20 cellular contexts compared by ENCODE assay signal in genomic region chr2:46706264-46706983, GRCh38. TPM values are rescaled to one million over a fixed set of nuclear protein-coding genes. Genes with fewer than 3 reads are reported as not detected.
DNase-seq lines count a peak whose midpoint lies in the region; ATAC-seq, FAIRE-seq and TF ChIP-seq lines count a peak whose summit lies in the region.
"Had no signal": no experiment of that assay in that cellular context is flagged by ENCODE, and none has a peak within 500 bp of the region (broad histone marks: within the 10 kb centered on the region; RNA-seq: fewer than 3 reads in every experiment).

No MANE protein-coding gene starts in this region.

- no peak for DNase-seq in K562 (ENCODE audit: extremely low read depth in 1 of 4, low spot score in 3 of 4)
- DNase-seq in mesendoderm, result peak; percentile 28
- no peak for DNase-seq in HEK293T (ENCODE audit: extremely low spot score)
- no peak for DNase-seq in UCSD-AML1 (lab: John Stamatoyannopoulos, UW; ENCODE audit: unreplicated experiment)
- DNase-seq in upper lobe of right lung, result no peak
- DNase-seq in aorta, result no peak
- DNase-seq: activated CD4-positive, alpha-beta T cell treated with anti-CD3 and anti-CD28 coated beads, Interleukin-2, amount 50 U/mL, for 4 hours; activated naive CD8-positive, alpha-beta T cell treated with anti-CD3 and anti-CD28 coated beads, Interleukin-2, amount 50 U/mL, for 24 hours; activated T-cell treated with anti-CD3 and anti-CD28 coated beads, Interleukin-2, amount 50 U/mL, for 72 hours; endodermal cell; GF-D8; immature natural killer cell; KBM-7; NCI-H1436 treated with DMSO at 0.1 percent for 48 hours; NCI-H345; SHP77 treated with DMSO at 0.1 percent for 48 hours; T1000; thyroid gland had no signal

- H2BK5ac ChIP-seq in mesendoderm (ENCODE audit: low read length), result no peak overlapping the region

- H3K27ac ChIP-seq in ACC112 (ENCODE audit: low read depth, low read length) (peak overlapping the region; percentile 80), K562 (ENCODE audit: extremely low read depth, low read depth, low read length) (no peak overlapping the region), mesendoderm (ENCODE audit: low read depth, low read length) (no peak overlapping the region), upper lobe of right lung (no peak overlapping the region), aorta (ENCODE audit: low read depth in 1 of 2, low read length in 2 of 2) (no peak overlapping the region)
- H3K27ac ChIP-seq: thyroid gland had no signal

- H2BK120ac ChIP-seq in mesendoderm (ENCODE audit: low read depth, low read length), result no peak overlapping the region

- peaks cover 7% of the 10 kb centered on the region for H3K36me3 ChIP-seq in ACC112 (ENCODE audit: insufficient read depth, low read length)
- no peaks in the 10 kb centered on the region for H3K36me3 ChIP-seq in Loucy (ENCODE audit: insufficient read depth, low read length)
- no peaks in the 10 kb centered on the region for H3K36me3 ChIP-seq in K562 (ENCODE audit: control insufficient read depth, insufficient read depth, low read length)
- H3K36me3 ChIP-seq in mesendoderm (ENCODE audit: control insufficient read depth, insufficient read depth, low read length), result no peaks in the 10 kb centered on the region
- no peaks in the 10 kb centered on the region for H3K36me3 ChIP-seq in upper lobe of right lung
- no peaks in the 10 kb centered on the region for H3K36me3 ChIP-seq in aorta (ENCODE audit: control insufficient read depth in 1 of 2, insufficient read depth in 2 of 2, low read length in 1 of 2)
- H3K36me3 ChIP-seq: thyroid gland had no signal

- TF ChIP-seq RAD21 in K562 (CRISPR knock-in tag; conservative IDR thresholded peaks at IDR 0.05 in 1 of 2, IDR thresholded peaks at IDR 0.05 in 1 of 2), result no peak

- no peak for TF ChIP-seq EP300 in K562 (IDR thresholded peaks at IDR 0.05; ENCODE audit: low read length)

- ATAC-seq in K562 (no peak), upper lobe of right lung (no peak), aorta (ENCODE audit: low FRiP score) (no peak)
- ATAC-seq: activated naive CD8-positive, alpha-beta T cell treated with anti-CD3 and anti-CD28 coated beads, Interleukin-2, amount 50 U/mL, for 24 hours; activated T-cell treated with anti-CD3 and anti-CD28 coated beads, Interleukin-2, amount 50 U/mL, for 72 hours had no signal

- H3K18ac ChIP-seq in mesendoderm (ENCODE audit: low read length), result no peak overlapping the region

- no peak overlapping the region for H2AK5ac ChIP-seq in mesendoderm (ENCODE audit: low read length)

- peaks cover 11% of the 10 kb centered on the region for H3K79me1 ChIP-seq in mesendoderm (ENCODE audit: low read length)

- TF ChIP-seq CTCF in Loucy (conservative IDR thresholded peaks at IDR 0.05; ENCODE audit: low read length) (no peak), K562 (IDR thresholded peaks at IDR 0.05 in 2 of 3, conservative IDR thresholded peaks at IDR 0.05 in 1 of 3; ENCODE audit: insufficient read depth in 2 of 3, low read depth in 1 of 3, low read length in 3 of 3) (no peak), upper lobe of right lung (IDR thresholded peaks at IDR 0.05) (no peak)

- H4K5ac ChIP-seq in mesendoderm (ENCODE audit: low read length), result no peak overlapping the region

- in situ Hi-C loops in K562 (cut with MboI), result no loop called here

- H3K4me1 ChIP-seq in ACC112 (ENCODE audit: control insufficient read depth, insufficient read depth, low read length, unreplicated experiment) (peaks cover 91% of the 10 kb centered on the region), Loucy (ENCODE audit: insufficient read depth, low read length, poor library complexity, severe bottlenecking) (peaks cover 60% of the 10 kb centered on the region), K562 (replicated peaks in 1 of 2; ENCODE audit: control insufficient read depth in 2 of 2, insufficient read depth in 2 of 2, low read length in 2 of 2) (no peaks in the 10 kb centered on the region; a peak in 2 of 5 replicates), mesendoderm (ENCODE audit: control insufficient read depth, low read depth, low read length) (peaks cover 3% of the 10 kb centered on the region), upper lobe of right lung (peaks cover 55% of the 10 kb centered on the region), aorta (ENCODE audit: control insufficient read depth in 1 of 2, insufficient read depth in 2 of 2, low read length in 2 of 2) (peaks cover 0 to 3% of the 10 kb centered on the region in 2 donors)

- H3K4ac ChIP-seq in mesendoderm (ENCODE audit: low read depth, low read length), result no peak overlapping the region

- no peak overlapping the region for H3K9ac ChIP-seq in Loucy (ENCODE audit: low read depth, low read length, poor library complexity, severe bottlenecking)
- H3K9ac ChIP-seq in K562 (ENCODE audit: insufficient read depth in 1 of 2, low read depth in 2 of 2, low read length in 2 of 2), result no peak overlapping the region
- no peak overlapping the region for H3K9ac ChIP-seq in mesendoderm (ENCODE audit: low read length)

- no peaks in the 10 kb centered on the region for H3K9me1 ChIP-seq in K562 (ENCODE audit: control insufficient read depth, insufficient read depth, low read length)

- peaks cover 99% of the 10 kb centered on the region for H3K79me2 ChIP-seq in ACC112 (ENCODE audit: control insufficient read depth, insufficient read depth, low read length, unreplicated experiment)
- peaks cover 92% of the 10 kb centered on the region for H3K79me2 ChIP-seq in Loucy (ENCODE audit: insufficient read depth, low read length)
- H3K79me2 ChIP-seq in K562 (ENCODE audit: control insufficient read depth, insufficient read depth, low read length), result peaks cover 81% of the 10 kb centered on the region
- H3K79me2 ChIP-seq in mesendoderm (ENCODE audit: control insufficient read depth, insufficient read depth, low read length), result peaks cover 29% of the 10 kb centered on the region

- no peak overlapping the region for H4K8ac ChIP-seq in mesendoderm (ENCODE audit: low read depth, low read length)

- no peaks in the 10 kb centered on the region for H3K9me2 ChIP-seq in Loucy (replicated peaks; ENCODE audit: low read depth, low read length)

- peaks cover 76% of the 10 kb centered on the region for H4K20me1 ChIP-seq in Loucy (ENCODE audit: insufficient read depth, low read length, poor library complexity, severe bottlenecking)
- no peaks in the 10 kb centered on the region; the same call in 1 of the 2 replicates for H4K20me1 ChIP-seq in K562 (replicated peaks; ENCODE audit: control insufficient read depth, insufficient read depth, low read length)

- CTCF ChIA-PET in K562 (lab: Yijun Ruan, JAX; ENCODE audit: low intra/inter-chr PET ratio), result no interaction called here
- CTCF ChIA-PET in HEK293T (lab: Yijun Ruan, JAX), result no interaction called here

- peak overlapping the region; percentile 97 for H3K4me3 ChIP-seq in ACC112 (ENCODE audit: low read depth, low read length)
- H3K4me3 ChIP-seq in Loucy (ENCODE audit: low read length, poor library complexity, severe bottlenecking), result no peak overlapping the region
- H3K4me3 ChIP-seq in K562, result no peak overlapping the region
- no peak overlapping the region for H3K4me3 ChIP-seq in mesendoderm (ENCODE audit: low read length)
- H3K4me3 ChIP-seq in upper lobe of right lung, result no peak overlapping the region
- H3K4me3 ChIP-seq in aorta (ENCODE audit: low read length in 2 of 2), result no peak overlapping the region
- H3K4me3 ChIP-seq: thyroid gland had no signal

- no peak overlapping the region for H3K56ac ChIP-seq in mesendoderm (ENCODE audit: low read length)

- H3K4me2 ChIP-seq in Loucy (ENCODE audit: low read depth, low read length, poor library complexity, severe bottlenecking) (peak overlapping the region; percentile 20), K562 (ENCODE audit: insufficient read depth, low read length) (no peak overlapping the region), mesendoderm (ENCODE audit: low read length) (no peak overlapping the region)

- TF ChIP-seq POLR2A in K562 (conservative IDR thresholded peaks at IDR 0.05), result no peak

- H3F3A ChIP-seq in Loucy (ENCODE audit: low read depth), result no peaks in the 10 kb centered on the region

- H2BK15ac ChIP-seq in mesendoderm (replicated peaks; ENCODE audit: low read depth), result no peak overlapping the region

- H3K23ac ChIP-seq in mesendoderm (ENCODE audit: low read length), result no peak overlapping the region

- POLR2A ChIA-PET in K562 (lab: Yijun Ruan, JAX) (interaction anchor here (1.3 kb wide), 1 partner anchor 16 kb away, joined by 3 read pairs; no protein-coding TSS in a partner anchor), HEK293T (lab: Yijun Ruan, JAX) (no interaction called here)

- FAIRE-seq in K562 (lab: Jason Lieb, UNC), result no peak

- 31% methylated on average over 5 of the region's 5 CpGs for WGBS in K562 (ENCODE audit: insufficient coverage, low coverage, missing lambda C conversion rate)
- no CpG with 5 or more reads among the region's 5 CpGs for WGBS in mesendoderm (ENCODE audit: extremely low coverage, insufficient coverage, low lambda C conversion rate)
- 56 to 58% methylated on average over 5 of the region's 5 CpGs for WGBS in aorta, 2 donors

- H3K27me3 ChIP-seq in ACC112 (ENCODE audit: insufficient read depth, low read length) (no peaks in the 10 kb centered on the region), Loucy (ENCODE audit: insufficient read depth, low read length, poor library complexity, severe bottlenecking) (no peaks in the 10 kb centered on the region), K562 (ENCODE audit: control insufficient read depth in 2 of 2, insufficient read depth in 2 of 2, low read length in 2 of 2) (no peaks in the 10 kb centered on the region), mesendoderm (ENCODE audit: insufficient read depth, low read length, poor library complexity) (no peaks in the 10 kb centered on the region), upper lobe of right lung (no peaks in the 10 kb centered on the region), aorta (ENCODE audit: control insufficient read depth in 1 of 2, insufficient read depth in 2 of 2, low read length in 1 of 2) (no peaks in the 10 kb centered on the region)
- H3K27me3 ChIP-seq: thyroid gland had no signal

- H3K9me3 ChIP-seq in Loucy (ENCODE audit: insufficient read depth, low read depth, low read length) (no peaks in the 10 kb centered on the region), K562 (replicated peaks; ENCODE audit: control insufficient read depth, insufficient read depth, low read depth, low read length) (no peaks in the 10 kb centered on the region), upper lobe of right lung (no peaks in the 10 kb centered on the region), aorta (ENCODE audit: control insufficient read depth, low read length) (no peaks in the 10 kb centered on the region)
- H3K9me3 ChIP-seq: thyroid gland had no signal

- BruUV-seq in K562 (replicated peaks; lab: Mats Ljungman, UMichigan), result no TSS peak

- H2AFZ ChIP-seq in ACC112 (ENCODE audit: low read length, unreplicated experiment), result no peak overlapping the region
- no peak overlapping the region for H2AFZ ChIP-seq in Loucy (ENCODE audit: low read length)
- no peak overlapping the region for H2AFZ ChIP-seq in K562 (ENCODE audit: low read depth, low read length)

- intact Hi-C loops in K562 (cut with micrococcal nuclease), result no loop called here
- intact Hi-C loops in upper lobe of right lung (cut with DNase I), result no loop called here
- intact Hi-C loops in aorta (cut with DNase I), result no loop called here

RNA-seq across cellular contexts. Expression of gene SOCS5, which starts 7.3 kb away (rescaled TPM):
- 6.9 and 18.0 TPM in 2 replicates for total RNA-seq in K562 (2011; cell fraction: chromatin; rRNA removed; ENCODE audit: low replicate concordance)
- 3.7 and 4.7 TPM in 2 replicates for total RNA-seq in K562 (2011; cell fraction: nucleolus; rRNA removed)
- 9.4 and 12.9 TPM in 2 replicates for total RNA-seq in K562 (2011; cell fraction: nucleoplasm; rRNA removed)
- total RNA-seq in K562 (2014; rRNA removed) (3.7 and 4.3 TPM in 2 replicates), K562 (2014; rRNA removed; fragmentation: Illumina TruSeq; extraction: Trizol) (6.1 and 6.7 TPM in 2 replicates), K562 (2015; rRNA removed; fragmentation: Illumina TruSeq; extraction: Trizol) (4.9 and 6.5 TPM in 2 replicates), K562 (2021) (5.2 and 6.3 TPM in 2 replicates), upper lobe of right lung (27.5 TPM), aorta (10 to 100 TPM; 30.5 to 35.8 TPM)
- polyA plus RNA-seq in K562 (2011; rRNA removed) (7.9 and 9.2 TPM in 2 replicates), K562 (2014; fragmentation: Illumina TruSeq; extraction: Trizol) (4.9 and 6.5 TPM in 2 replicates), K562 (2014; fragmentation: Nextera tagmentation; extraction: Ambion mirVana) (1 to 10 TPM; 1.6 to 1.9 TPM), K562 (2014; rRNA removed) (5.2 and 6.0 TPM in 2 replicates), aorta (10 to 100 TPM; 12.4 to 14.4 TPM)
- polyA plus RNA-seq in K562 (2011; cell fraction: cytosol; rRNA removed), result 2.5 and 4.7 TPM in 2 replicates
- 5.5 and 6.0 TPM in 2 replicates for polyA plus RNA-seq in K562 (2011; cell fraction: nucleus; rRNA removed)
- 4.3 and 4.5 TPM in 2 replicates for polyA plus RNA-seq in K562 (2012)
- polyA minus RNA-seq in K562 (2011; rRNA and poly(A)+ RNA removed), result 14.7 and 16.9 TPM in 2 replicates
- 4.6 and 6.0 TPM in 2 replicates for polyA minus RNA-seq in K562 (2011; cell fraction: cytosol; rRNA and poly(A)+ RNA removed)
- 5.1 and 8.7 TPM in 2 replicates for polyA minus RNA-seq in K562 (2011; cell fraction: nucleus; rRNA and poly(A)+ RNA removed)
- polyA plus RNA-seq in mesendoderm (2013, experiment 1 of 2), result 9.1 TPM
- polyA plus RNA-seq in mesendoderm (2013, experiment 2 of 2), result 8.8 TPM
